Comparison of ENCODE assay signal across 8 cellular contexts in genomic region chr7:76296743-76297740, GRCh38. TPM values are rescaled to one million over a fixed set of nuclear protein-coding genes. Genes with fewer than 3 reads are reported as not detected.
DNase-seq lines count a peak whose midpoint lies in the region; ATAC-seq and TF ChIP-seq lines count a peak whose summit lies in the region.
"Had no signal": no experiment of that assay in that cellular context is flagged by ENCODE, and none has a peak within 500 bp of the region (broad histone marks: within the 10 kb centered on the region; RNA-seq: fewer than 3 reads in every experiment).

No MANE protein-coding gene starts in this region.

- in situ Hi-C loops in brain microvascular endothelial cell (cut with HindIII; ENCODE audit: low pct_ligation_motif_present, low sequenced_read_pairs): no loop called here
- in situ Hi-C loops in G401 (cut with HindIII; ENCODE audit: low sequenced_read_pairs): no loop called here

- no peak overlapping the region for H3K9ac ChIP-seq in neuronal stem cell (ENCODE audit: low read depth, low read length, poor library complexity)

- no peak overlapping the region for H4K8ac ChIP-seq in neuronal stem cell (ENCODE audit: low read depth, low read length)

- H2BK12ac ChIP-seq in neuronal stem cell (ENCODE audit: low read length): no peak overlapping the region

- no peak overlapping the region for H2AK5ac ChIP-seq in neuronal stem cell (ENCODE audit: low read depth, low read length)

- intact Hi-C loops in left colon (cut with DNase I, micrococcal nuclease): no loop called here

- H3K14ac ChIP-seq in neuronal stem cell (ENCODE audit: low read length): no peak overlapping the region

- DNase-seq in LHCN-M2 (ENCODE audit: low read depth) (peak; percentile 89), brain microvascular endothelial cell (peak; percentile 82), left colon (peak; percentile 84 to 95), thoracic aorta (ENCODE audit: low spot score) (no peak), neuronal stem cell (ENCODE audit: low spot score) (no peak), G401 (ENCODE audit: low spot score) (no peak)
- DNase-seq: left cardiac atrium had no signal

- H3K36me3 ChIP-seq in brain microvascular endothelial cell (replicated peaks): no peaks in the 10 kb centered on the region
- no peaks in the 10 kb centered on the region for H3K36me3 ChIP-seq in thoracic aorta
- H3K36me3 ChIP-seq in neuronal stem cell (replicated peaks in 1 of 2; ENCODE audit: control insufficient read depth in 2 of 2, insufficient read depth in 2 of 2, low read length in 2 of 2): no peaks in the 10 kb centered on the region

- H3K4ac ChIP-seq in neuronal stem cell (ENCODE audit: low read length): no peak overlapping the region

- H3K27ac ChIP-seq in brain microvascular endothelial cell: peak overlapping the region; percentile 8
- peak overlapping the region; percentile 95 to 98 for H3K27ac ChIP-seq in thoracic aorta
- no peak overlapping the region for H3K27ac ChIP-seq in neuronal stem cell (replicated peaks; ENCODE audit: low read length)

- WGBS in neuronal stem cell (ENCODE audit: extremely low coverage in 2 of 2, insufficient read length in 2 of 2, insufficient replicate concordance in 1 of 2), 2 donors: no CpG with 5 or more reads among the region's 22 CpGs

- H3K9me3 ChIP-seq in thoracic aorta (no peaks in the 10 kb centered on the region), neuronal stem cell (replicated peaks in 1 of 2; ENCODE audit: control insufficient read depth in 2 of 2, insufficient read depth in 1 of 2, low read depth in 1 of 2, low read length in 2 of 2) (no peaks in the 10 kb centered on the region)

- no peak overlapping the region for H4K91ac ChIP-seq in neuronal stem cell (ENCODE audit: low read depth, low read length, poor library complexity)

- no peaks in the 10 kb centered on the region for H3K79me1 ChIP-seq in neuronal stem cell (ENCODE audit: low read depth, low read length)

- H2BK5ac ChIP-seq in neuronal stem cell (ENCODE audit: low read length): no peak overlapping the region

- H3K4me3 ChIP-seq in brain microvascular endothelial cell (ENCODE audit: low read depth, low read length) (no peak overlapping the region), thoracic aorta (peak overlapping the region; percentile 15), neuronal stem cell (ENCODE audit: low read length in 2 of 2) (no peak overlapping the region)

- TF ChIP-seq CTCF in brain microvascular endothelial cell (IDR thresholded peaks at IDR 0.05; ENCODE audit: low read depth, low read length, missing control alignments): peak; percentile 10
- no peak for TF ChIP-seq CTCF in thoracic aorta (IDR thresholded peaks at IDR 0.05)

- H3K4me1 ChIP-seq in thoracic aorta (ENCODE audit: control insufficient read depth in 1 of 2, low read depth in 2 of 2): peaks cover 47 to 74% of the 10 kb centered on the region in 2 donors
- peaks cover 2% of the 10 kb centered on the region in 2 donors for H3K4me1 ChIP-seq in neuronal stem cell (ENCODE audit: control insufficient read depth in 2 of 2, insufficient read depth in 1 of 2, low read depth in 1 of 2, low read length in 2 of 2)

- H2BK120ac ChIP-seq in neuronal stem cell (ENCODE audit: low read depth, low read length): no peak overlapping the region

- no peak overlapping the region for H2BK15ac ChIP-seq in neuronal stem cell (ENCODE audit: low read length)

- ATAC-seq in left colon (peak; percentile 83), thoracic aorta (ENCODE audit: insufficient number of reproducible peaks, low FRiP score, low read depth) (peak; percentile 53), GM18868 (IDR thresholded peaks at IDR 0.05; ENCODE audit: unreplicated experiment) (no peak)

- no peak overlapping the region for H3K18ac ChIP-seq in neuronal stem cell (ENCODE audit: low read length)

- H3K4me2 ChIP-seq in neuronal stem cell (ENCODE audit: insufficient read depth, low read length, poor library complexity, severe bottlenecking): no peak overlapping the region

- no peaks in the 10 kb centered on the region for H3K27me3 ChIP-seq in brain microvascular endothelial cell (replicated peaks)
- H3K27me3 ChIP-seq in thoracic aorta (replicated peaks; ENCODE audit: insufficient read depth): no peaks in the 10 kb centered on the region
- H3K27me3 ChIP-seq in neuronal stem cell (ENCODE audit: control insufficient read depth in 3 of 3, insufficient read depth in 3 of 3, low read depth in 1 of 3, low read length in 3 of 3): peaks cover under 1 to 7% (median 5%) of the 10 kb centered on the region in 3 experiments

- no peak overlapping the region for H3K23ac ChIP-seq in neuronal stem cell (ENCODE audit: low read depth, low read length, poor library complexity)

- H2AFZ ChIP-seq in neuronal stem cell (ENCODE audit: low read length): no peak overlapping the region

RNA-seq across cellular contexts. Expression of gene HSPB1, which starts 5.4 kb away (rescaled TPM):
- total RNA-seq in LHCN-M2 (2014; rRNA removed) (189 and 208 TPM in 2 replicates), left colon (100 to 1,000 TPM; 327 to 513 TPM), thoracic aorta (1,000 to 10,000 TPM; 1,835 to 2,623 TPM)
- 1,772 TPM for polyA plus RNA-seq in LHCN-M2 (2012)
- 217 TPM for polyA plus RNA-seq in neuronal stem cell (2013, experiment 1 of 2)
- polyA plus RNA-seq in neuronal stem cell (2013, experiment 2 of 2): 205 TPM
- 129 and 145 TPM in 2 replicates for total RNA-seq in G401 (2014; rRNA removed; shearing (Covaris generic))

Comparison
In these comparisons a context has a peak if more than half of its experiments do, and no peak if none do; other contexts are left out.
1. DNase-seq: peak in LHCN-M2 (single experiment), brain microvascular endothelial cell (single experiment) and left colon (2 of 2); none in thoracic aorta (single experiment), neuronal stem cell (single experiment) and G401 (single experiment).